14 cellular contexts compared by ENCODE assay signal in genomic region chrX:13494562-13494961, GRCh38.
A peak's percentile ranks its signal among the peaks of the same experiment; 100 is the strongest.
DNase-seq lines count a peak whose midpoint lies in the region; ATAC-seq and TF ChIP-seq lines count a peak whose summit lies in the region.
"Had no signal": no experiment of that assay in that cellular context is flagged by ENCODE, and none has a peak within 500 bp of the region (broad histone marks: within the 10 kb centered on the region; RNA-seq: fewer than 3 reads in every experiment).

No MANE protein-coding gene starts in this region.

- TF ChIP-seq CTCF in tibial artery (IDR thresholded peaks at IDR 0.05) = no peak

- H3K36me3 ChIP-seq in tibial artery = no peaks in the 10 kb centered on the region

- DNase-seq in NCI-H345 (lab: John Stamatoyannopoulos, UW) = peak; percentile 8
- DNase-seq in NCI-H345 treated with DMSO at 0.1 percent for 48 hours (lab: John Stamatoyannopoulos, UW; ENCODE audit: unreplicated experiment) = no peak
- peak; percentile 20 for DNase-seq in NCI-H446 treated with DMSO at 0.1 percent for 48 hours (lab: John Stamatoyannopoulos, UW)
- no peak for DNase-seq in left lobe of liver (ENCODE audit: low spot score)
- no peak for DNase-seq in tibial artery
- no peak for DNase-seq in NCI-H82 treated with DMSO at 0.1 percent for 48 hours (lab: John Stamatoyannopoulos, UW; ENCODE audit: unreplicated experiment)
- DNase-seq: AML-193; CD4-positive, alpha-beta memory T cell; DMS79 treated with DMSO at 0.1 percent for 48 hours; GF-D8; H9 had no signal

- no peak overlapping the region for H3K4me3 ChIP-seq in tibial artery
- H3K4me3 ChIP-seq: A549 had no signal

- no peaks in the 10 kb centered on the region for H3K27me3 ChIP-seq in tibial artery

- intact Hi-C loops in tibial artery (cut with DNase I; ENCODE audit: low total_unique reads) = no loop called here

- no peaks in the 10 kb centered on the region for H3K9me3 ChIP-seq in tibial artery
- H3K9me3 ChIP-seq: A549 had no signal

- H3K4me1 ChIP-seq in tibial artery = peaks cover 0 to 4% (median 0%) of the 10 kb centered on the region in 4 donors

- H3K27ac ChIP-seq in tibial artery = no peak overlapping the region
- H3K27ac ChIP-seq: 22Rv1, A549 had no signal

- peak; percentile 15 for ATAC-seq in left lobe of liver
- no peak for ATAC-seq in GM18868 (IDR thresholded peaks at IDR 0.05; ENCODE audit: unreplicated experiment)
- ATAC-seq: A549 had no signal

Comparison
In these comparisons a context has a peak if more than half of its experiments do, and no peak if none do; other contexts are left out.
1. DNase-seq: peak in NCI-H345 (single experiment) and NCI-H446 treated with DMSO at 0.1 percent for 48 hours (single experiment); none in NCI-H345 treated with DMSO at 0.1 percent for 48 hours (single experiment), left lobe of liver (single experiment), tibial artery (0 of 2) and NCI-H82 treated with DMSO at 0.1 percent for 48 hours (single experiment).